Comparison of ENCODE assay signal across 21 cellular contexts in the genomic region with DNA sequence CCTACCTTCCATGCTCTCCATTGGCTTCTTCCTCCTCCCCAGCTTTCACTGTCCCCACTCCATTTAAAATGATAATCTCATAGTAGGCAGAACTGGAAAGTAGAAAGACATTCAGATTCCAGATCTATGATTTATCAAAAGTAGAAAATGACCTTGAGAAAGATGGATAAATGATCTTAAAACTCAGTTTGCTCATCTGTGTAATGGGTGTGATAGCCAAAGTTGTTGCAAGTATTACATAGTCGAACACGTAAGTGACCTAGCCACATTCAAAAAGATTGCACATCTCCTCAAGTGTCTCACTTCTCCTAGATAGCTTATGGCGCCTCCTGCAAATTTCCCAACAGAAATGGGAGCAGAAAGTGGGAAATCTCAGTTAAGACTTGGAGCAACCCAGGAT.
"Had no signal": no experiment of that assay in that cellular context is flagged by ENCODE, and none has a peak within 500 bp of the region (broad histone marks: within the 10 kb centered on the region; RNA-seq: fewer than 3 reads in every experiment).

No MANE protein-coding gene starts in this region.

- DNase-seq: KBM-7, MV-4-11, NCI-H1048, NCI-H1105, NCI-H1417, NCI-H1436 treated with DMSO at 0.1 percent for 48 hours, NCI-H1694, NCI-H187 treated with DMSO at 0.1 percent for 48 hours, NCI-H2029 treated with DMSO at 0.1 percent for 48 hours, NCI-H2107, NCI-H2227 treated with DMSO at 0.1 percent for 48 hours, NCI-H524, NCI-H526 treated with DMSO at 0.1 percent for 48 hours, NCI-H774, Right ventricle myocardium superior, RPMI8226, SIG-M5 had no signal

- H3K27me3 Mint-ChIP-seq: IgD-negative memory B cell had no signal

- H3K27ac ChIP-seq: SJSA1, SK-N-MC had no signal

- H3K27ac Mint-ChIP-seq: IgD-negative memory B cell had no signal

- H3K4me3 ChIP-seq: SJSA1, SK-N-MC had no signal

- H3K4me1 ChIP-seq: SJSA1 had no signal

- H3K27me3 ChIP-seq: SJSA1 had no signal

- H3K9me3 ChIP-seq: SJSA1 had no signal

- FAIRE-seq: RCC 7860 had no signal

- H3K36me3 ChIP-seq: SJSA1 had no signal

- H3K4me3 Mint-ChIP-seq: IgD-negative memory B cell had no signal
